8 cellular contexts compared by ENCODE assay signal in the genomic region with DNA sequence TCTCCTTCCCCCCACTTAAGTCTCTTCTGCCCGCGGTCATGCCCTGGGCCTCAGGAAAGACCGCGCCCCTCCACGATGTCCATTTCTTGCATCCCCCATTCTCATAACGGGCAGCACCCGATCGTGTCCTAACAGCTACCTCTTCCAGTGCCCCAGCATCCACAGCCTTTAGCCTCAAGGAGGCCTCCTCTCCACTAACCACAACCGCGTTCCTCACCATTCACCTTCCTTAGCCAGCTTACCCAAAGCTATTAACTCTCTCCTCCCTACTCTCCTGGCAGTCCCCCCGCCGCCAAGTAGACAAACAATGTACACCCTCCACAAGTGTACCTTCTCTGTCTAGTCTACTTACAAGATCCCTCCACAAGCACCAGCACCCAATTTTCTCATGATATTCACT. TPM values are rescaled to one million over a fixed set of nuclear protein-coding genes. Genes with fewer than 3 reads are reported as not detected.
DNase-seq lines count a peak whose midpoint lies in the region; ATAC-seq and TF ChIP-seq lines count a peak whose summit lies in the region.

No MANE protein-coding gene starts in this region.

- H3K4me3 ChIP-seq in PC-9 (peak overlapping the region; percentile 70), ectodermal cell (ENCODE audit: insufficient read depth, low read depth, low read length) (peak overlapping the region; percentile 60), muscle layer of colon (ENCODE audit: low read depth in 1 of 2, low read length in 2 of 2) (peak overlapping the region; percentile 38 to 51)

- no peaks in the 10 kb centered on the region for H3K79me2 ChIP-seq in PC-9 (ENCODE audit: low read depth)

- CTCF ChIA-PET in PC-9 (lab: Charles Lee) = no interaction called here

- H3K27me3 ChIP-seq in PC-9 (ENCODE audit: insufficient read depth, low read depth) (no peaks in the 10 kb centered on the region), ectodermal cell (ENCODE audit: control insufficient read depth, insufficient read depth, low read length, poor library complexity, severe bottlenecking) (no peaks in the 10 kb centered on the region), muscle layer of colon (ENCODE audit: control insufficient read depth in 1 of 2, insufficient read depth in 2 of 2, low read length in 2 of 2) (no peaks in the 10 kb centered on the region)

- no peak for ATAC-seq in HG03097 (IDR thresholded peaks at IDR 0.05; ENCODE audit: low FRiP score, unreplicated experiment)
- ATAC-seq in HG03039 (IDR thresholded peaks at IDR 0.05; ENCODE audit: unreplicated experiment) = no peak

- H3K9me3 ChIP-seq in ES-I3 (ENCODE audit: control insufficient read depth, insufficient read depth, low read length) (no peaks in the 10 kb centered on the region), PC-9 (ENCODE audit: insufficient read depth, low read depth) (no peaks in the 10 kb centered on the region), ectodermal cell (ENCODE audit: control insufficient read depth, low read length) (no peaks in the 10 kb centered on the region), muscle layer of colon (ENCODE audit: low read length) (no peaks in the 10 kb centered on the region)

- DNase-seq in PC-9 (peak in 1 of 2 experiments; percentile 3), NCI-H526 (lab: John Stamatoyannopoulos, UW) (no peak), HuH-7.5 (ENCODE audit: low spot score) (no peak)

- H3K27ac ChIP-seq in PC-9 (peak overlapping the region; percentile 61), ectodermal cell (ENCODE audit: insufficient read depth, low read depth, low read length, poor library complexity, severe bottlenecking) (peak overlapping the region; percentile 63), muscle layer of colon (ENCODE audit: low read depth, low read length) (peak overlapping the region; percentile 81)

- no peaks in the 10 kb centered on the region for H3F3A ChIP-seq in PC-9 (ENCODE audit: insufficient read depth, low read depth)

- H3K36me3 ChIP-seq in ES-I3 (ENCODE audit: insufficient read depth, low read length) (no peaks in the 10 kb centered on the region), PC-9 (ENCODE audit: low read depth) (no peaks in the 10 kb centered on the region), ectodermal cell (ENCODE audit: control insufficient read depth, insufficient read depth, low read length) (no peaks in the 10 kb centered on the region), muscle layer of colon (ENCODE audit: insufficient read depth, low read length) (no peaks in the 10 kb centered on the region)

- H2AFZ ChIP-seq in PC-9 = peak overlapping the region; percentile 88

- TF ChIP-seq CTCF in PC-9 (conservative IDR thresholded peaks at IDR 0.05) = no peak

- BruUV-seq in PC-9 (replicated peaks; lab: Mats Ljungman, UMichigan) = TSS peak; percentile 94

- WGBS in ectodermal cell, 2 experiments = 19 to 22% methylated on average over 12 of the region's 12 CpGs

- H3K4me1 ChIP-seq in ES-I3 (ENCODE audit: insufficient read depth, low read length) (no peaks in the 10 kb centered on the region; the same call in 1 of the 2 replicates), PC-9 (replicated peaks; ENCODE audit: insufficient read depth) (peaks cover 20% of the 10 kb centered on the region), ectodermal cell (ENCODE audit: control insufficient read depth, insufficient read depth, low read length) (no peaks in the 10 kb centered on the region), muscle layer of colon (ENCODE audit: insufficient read depth, low read length) (no peaks in the 10 kb centered on the region)

- intact Hi-C loops in PC-9 (cut with micrococcal nuclease; ENCODE audit: unreplicated experiment) = loop anchor here (10.0 kb wide), 1 partner anchor 157 kb away; a partner anchor contains a TSS

- H4K20me1 ChIP-seq in PC-9 (ENCODE audit: insufficient read depth) = no peaks in the 10 kb centered on the region

- H3K4me2 ChIP-seq in PC-9 = peak overlapping the region; percentile 78

- H3K9ac ChIP-seq in ES-I3 (ENCODE audit: low read depth, low read length) (peak overlapping the region; percentile 67), muscle layer of colon (ENCODE audit: low read length) (peak overlapping the region; percentile 25)

- POLR2A ChIA-PET in PC-9 (lab: Charles Lee; ENCODE audit: unreplicated experiment) = interaction anchor here (0.6 kb wide), 1 partner anchor 747 kb away, joined by 4 read pairs; no protein-coding TSS in a partner anchor

- no peaks in the 10 kb centered on the region for H3K9me2 ChIP-seq in PC-9 (ENCODE audit: insufficient read depth)

RNA-seq across cellular contexts. Expression of a gene that starts 58.6 kb away (rescaled TPM):
- not detected in 2 replicates for total RNA-seq in PC-9 (2021)
- not detected for polyA plus RNA-seq in ectodermal cell (2013, experiment 1 of 4)
- polyA plus RNA-seq in ectodermal cell (2013, experiment 2 of 4) = not detected
- polyA plus RNA-seq in ectodermal cell (2013, experiment 3 of 4) = not detected
- polyA plus RNA-seq in ectodermal cell (2013, experiment 4 of 4) = not detected
